Comparison of ENCODE assay signal across 26 cellular contexts in genomic region chr16:77866769-77867168, GRCh38.
DNase-seq lines count a peak whose midpoint lies in the region; ATAC-seq, FAIRE-seq and TF ChIP-seq lines count a peak whose summit lies in the region.
"Had no signal": no experiment of that assay in that cellular context is flagged by ENCODE, and none has a peak within 500 bp of the region (broad histone marks: within the 10 kb centered on the region; RNA-seq: fewer than 3 reads in every experiment).

No MANE protein-coding gene starts in this region.

- H3K9ac ChIP-seq in mammary epithelial cell (ENCODE audit: insufficient read depth, low read length): no peak overlapping the region
- H3K9ac ChIP-seq in endocrine pancreas (ENCODE audit: control insufficient read depth, insufficient read depth, low read length): no peak overlapping the region
- H3K9ac ChIP-seq: BLaER1 had no signal

- no peak overlapping the region for H3K27ac ChIP-seq in mammary epithelial cell (ENCODE audit: insufficient read depth, low read depth, low read length)
- no peak overlapping the region for H3K27ac ChIP-seq in breast epithelium
- H3K27ac ChIP-seq in pancreas: no peak overlapping the region
- H3K27ac ChIP-seq: BLaER1 had no signal

- H3K27me3 ChIP-seq in mammary epithelial cell (ENCODE audit: insufficient read depth, low read length): no peaks in the 10 kb centered on the region
- no peaks in the 10 kb centered on the region for H3K27me3 ChIP-seq in breast epithelium
- H3K27me3 ChIP-seq in endocrine pancreas (ENCODE audit: control insufficient read depth, insufficient read depth, low read length): no peaks in the 10 kb centered on the region
- H3K27me3 ChIP-seq in pancreas: no peaks in the 10 kb centered on the region
- H3K27me3 ChIP-seq: BE2C, BLaER1 had no signal

- FAIRE-seq in pancreas (lab: Jason Lieb, UNC): no peak
- FAIRE-seq: A204.1, GM12878, GM12892, GM18507 had no signal

- no TSS peak for BruUV-seq in mammary epithelial cell (replicated peaks; lab: Mats Ljungman, UMichigan)

- no peaks in the 10 kb centered on the region for H3K36me3 ChIP-seq in mammary epithelial cell (ENCODE audit: insufficient read depth, low read length)
- no peaks in the 10 kb centered on the region for H3K36me3 ChIP-seq in breast epithelium
- H3K36me3 ChIP-seq in endocrine pancreas (ENCODE audit: control insufficient read depth, insufficient read depth, low read length): no peaks in the 10 kb centered on the region
- no peaks in the 10 kb centered on the region for H3K36me3 ChIP-seq in pancreas
- H3K36me3 ChIP-seq: BE2C, BLaER1 had no signal

- DNase-seq in mammary epithelial cell (no peak), breast epithelium (ENCODE audit: low spot score in 2 of 2) (no peak), pancreas (peak in 1 of 6 donors; percentile 26), NCI-H187 (lab: John Stamatoyannopoulos, UW) (no peak), NCI-H1930 (lab: John Stamatoyannopoulos, UW) (no peak)
- DNase-seq: 8988T; ACHN; BE2C; C1 segment of cervical spinal cord; CD4-positive, alpha-beta memory T cell; CD4-positive, CD25-positive, alpha-beta regulatory T cell; CD8-positive, alpha-beta memory T cell; COR-L47; DMS 273 treated with DMSO at 0.1 percent for 48 hours; DMS153; DMS53; DMS79; DND-41; EL; GDM1 had no signal

- no peaks in the 10 kb centered on the region for H4K20me1 ChIP-seq in mammary epithelial cell (ENCODE audit: insufficient read depth, low read length)
- H4K20me1 ChIP-seq: BLaER1 had no signal

- H3K79me2 ChIP-seq in mammary epithelial cell (ENCODE audit: insufficient read depth, low read length): no peaks in the 10 kb centered on the region

- no peak overlapping the region for H2AFZ ChIP-seq in mammary epithelial cell (ENCODE audit: low read depth, low read length)

- intact Hi-C loops in mammary epithelial cell (cut with micrococcal nuclease): no loop called here
- intact Hi-C loops in breast epithelium (cut with DNase I; ENCODE audit: low total_unique reads): no loop called here
- intact Hi-C loops in pancreas (cut with DNase I): no loop called here

- peak in 3 of 4 donors; percentile 47 to 79 (median 67) for ATAC-seq in pancreas
- ATAC-seq: GM12878 had no signal

- dilution Hi-C loops in mammary epithelial cell (cut with HindIII; ENCODE audit: low sequenced_read_pairs): no loop called here

- H3K4me1 ChIP-seq in mammary epithelial cell (ENCODE audit: insufficient read depth, low read length) (no peaks in the 10 kb centered on the region), breast epithelium (no peaks in the 10 kb centered on the region), endocrine pancreas (ENCODE audit: control insufficient read depth, insufficient read depth, low read length) (no peaks in the 10 kb centered on the region), pancreas (peaks cover 0 to 9% (median 8%) of the 10 kb centered on the region in 3 donors)
- H3K4me1 ChIP-seq: BE2C had no signal

- H3K9me3 ChIP-seq in mammary epithelial cell (replicated peaks; ENCODE audit: insufficient read depth, low read length) (no peaks in the 10 kb centered on the region), breast epithelium (no peaks in the 10 kb centered on the region), endocrine pancreas (ENCODE audit: control insufficient read depth, low read length) (no peaks in the 10 kb centered on the region), pancreas (no peaks in the 10 kb centered on the region)
- H3K9me3 ChIP-seq: BE2C, BLaER1 had no signal

- no peak for TF ChIP-seq POLR2A in breast epithelium (IDR thresholded peaks at IDR 0.05)

- H3K4me2 ChIP-seq in mammary epithelial cell (ENCODE audit: insufficient read depth, low read depth, low read length): peak overlapping the region; percentile 15
- H3K4me2 ChIP-seq: BLaER1 had no signal

- CTCF ChIA-PET in mammary epithelial cell (lab: Charles Lee; ENCODE audit: low non-redundant PET): no interaction called here

- no peak overlapping the region for H3K4me3 ChIP-seq in mammary epithelial cell (replicated peaks in 1 of 3; ENCODE audit: insufficient read depth in 1 of 3, low read depth in 2 of 3, low read length in 3 of 3)
- H3K4me3 ChIP-seq in breast epithelium: peak overlapping the region in 1 of 3 donors; percentile 23
- H3K4me3 ChIP-seq in endocrine pancreas (ENCODE audit: control insufficient read depth, insufficient read depth, low read length): peak overlapping the region; percentile 2
- H3K4me3 ChIP-seq in pancreas: no peak overlapping the region
- H3K4me3 ChIP-seq: BLaER1, GM12878 had no signal

- 2% methylated on average over 5 of the region's 7 CpGs for WGBS in mammary epithelial cell (ENCODE audit: low coverage, missing lambda C conversion rate)
- 21 to 25% methylated on average over 7 of the region's 7 CpGs for WGBS in pancreas, 2 donors

- TF ChIP-seq CTCF in mammary epithelial cell (conservative IDR thresholded peaks at IDR 0.05 in 1 of 2, IDR thresholded peaks at IDR 0.05 in 1 of 2; ENCODE audit: extremely low read depth in 1 of 2, insufficient read depth in 1 of 2, low read depth in 1 of 2, low read length in 2 of 2) (no peak), breast epithelium (IDR thresholded peaks at IDR 0.05) (no peak), pancreas (IDR thresholded peaks at IDR 0.05) (no peak)

- in situ Hi-C loops in mammary epithelial cell (cut with MboI; ENCODE audit: low sequenced_read_pairs in 2 of 2): no loop called here
